In genomic region chr3:42535981-42536784, GRCh38 we compare ENCODE assay signal across 8 cellular contexts. TPM values are rescaled to one million over a fixed set of nuclear protein-coding genes. Genes with fewer than 3 reads are reported as not detected.
DNase-seq lines count a peak whose midpoint lies in the region; ATAC-seq and TF ChIP-seq lines count a peak whose summit lies in the region.

No MANE protein-coding gene starts in this region.

- H3K4me3 ChIP-seq in CD4-positive, CD25-positive, alpha-beta regulatory T cell (ENCODE audit: low read depth, low read length) = no peak overlapping the region
- H3K4me3 ChIP-seq in HAP-1 (no peak overlapping the region), osteoblast (ENCODE audit: insufficient read depth, low read length) (no peak overlapping the region)

- H3K27ac Mint-ChIP-seq in CD4-positive, CD25-positive, alpha-beta regulatory T cell = peak overlapping the region in 2 of 3 donors; percentile 42 to 60
- no peak overlapping the region for H3K27ac Mint-ChIP-seq in endothelial cell (ENCODE audit: unreplicated experiment)

- H3K36me3 Mint-ChIP-seq in CD4-positive, CD25-positive, alpha-beta regulatory T cell = peaks cover 18% of the 10 kb centered on the region
- H3K36me3 Mint-ChIP-seq in endothelial cell (ENCODE audit: low read depth, unreplicated experiment) = no peaks in the 10 kb centered on the region

- no peaks in the 10 kb centered on the region for H3K27me3 ChIP-seq in CD4-positive, CD25-positive, alpha-beta regulatory T cell (ENCODE audit: control insufficient read depth, insufficient read depth, low read length)
- H3K27me3 ChIP-seq in HAP-1 (ENCODE audit: low read depth) (no peaks in the 10 kb centered on the region), osteoblast (ENCODE audit: insufficient read depth, low read length) (no peaks in the 10 kb centered on the region)

- H3K27me3 Mint-ChIP-seq in CD4-positive, CD25-positive, alpha-beta regulatory T cell = peaks cover 4% of the 10 kb centered on the region
- peaks cover 6% of the 10 kb centered on the region for H3K27me3 Mint-ChIP-seq in endothelial cell (ENCODE audit: unreplicated experiment)

- in situ Hi-C loops in HAP-1 (cut with MboI; ENCODE audit: low sequenced_read_pairs) = loop anchor here (5.0 kb wide), 1 partner anchor 289 kb away; no protein-coding TSS in a partner anchor

- TF ChIP-seq CTCF in endothelial cell (IDR thresholded peaks at IDR 0.05; ENCODE audit: unreplicated experiment) (peak; percentile 62), osteoblast (IDR thresholded peaks at IDR 0.05; ENCODE audit: extremely low read depth, low read depth, low read length) (peak; percentile 59)

- peaks cover 0 to 42% (median 10%) of the 10 kb centered on the region in 4 donors for H3K4me1 Mint-ChIP-seq in CD4-positive, CD25-positive, alpha-beta regulatory T cell
- peaks cover 15% of the 10 kb centered on the region for H3K4me1 Mint-ChIP-seq in endothelial cell (ENCODE audit: unreplicated experiment)

- H2AFZ ChIP-seq in osteoblast (ENCODE audit: low read length) = no peak overlapping the region

- peak in 2 of 3 donors; percentile 29 to 76 for DNase-seq in CD4-positive, CD25-positive, alpha-beta regulatory T cell
- DNase-seq in HAP-1 (ENCODE audit: low spot score in 2 of 2) (peak; percentile 29 to 63), T-helper 1 cell (peak in 3 of 5 donors; percentile 21 to 34 (median 28)), endothelial cell (ENCODE audit: low spot score) (peak; percentile 47), osteoblast (ENCODE audit: insufficient read length, low spot score, missing footprints) (no peak), NCI-H2227 treated with DMSO at 0.1 percent for 48 hours (lab: John Stamatoyannopoulos, UW) (no peak), NCI-H2081 treated with DMSO at 0.1 percent for 48 hours (lab: John Stamatoyannopoulos, UW) (no peak)

- H3K4me1 ChIP-seq in CD4-positive, CD25-positive, alpha-beta regulatory T cell (ENCODE audit: control insufficient read depth, insufficient read depth, low read length, poor library complexity, severe bottlenecking) = peaks cover 13% of the 10 kb centered on the region
- H3K4me1 ChIP-seq in HAP-1 = no peaks in the 10 kb centered on the region
- no peaks in the 10 kb centered on the region for H3K4me1 ChIP-seq in osteoblast (ENCODE audit: insufficient read depth, low read length)

- H3K79me2 ChIP-seq in osteoblast (ENCODE audit: insufficient read depth, low read length) = no peaks in the 10 kb centered on the region

- H3K9me3 ChIP-seq in CD4-positive, CD25-positive, alpha-beta regulatory T cell (ENCODE audit: control insufficient read depth in 2 of 2, low read length in 2 of 2) = no peaks in the 10 kb centered on the region
- no peaks in the 10 kb centered on the region for H3K9me3 ChIP-seq in HAP-1
- H3K9me3 ChIP-seq in osteoblast (ENCODE audit: low read depth, low read length) = no peaks in the 10 kb centered on the region

- no peak overlapping the region for H3K4me2 ChIP-seq in osteoblast (ENCODE audit: insufficient read depth, low read length)

- no peak overlapping the region for H3K27ac ChIP-seq in CD4-positive, CD25-positive, alpha-beta regulatory T cell (ENCODE audit: insufficient read depth, low read length, poor library complexity, severe bottlenecking)
- no peak overlapping the region for H3K27ac ChIP-seq in osteoblast (ENCODE audit: low read depth, low read length)

- no peak overlapping the region for H3K4me3 Mint-ChIP-seq in CD4-positive, CD25-positive, alpha-beta regulatory T cell
- H3K4me3 Mint-ChIP-seq in endothelial cell (ENCODE audit: unreplicated experiment) = no peak overlapping the region

- peaks cover 2% of the 10 kb centered on the region for H3K36me3 ChIP-seq in CD4-positive, CD25-positive, alpha-beta regulatory T cell (ENCODE audit: control insufficient read depth, insufficient read depth, low read length)
- H3K36me3 ChIP-seq in HAP-1 (replicated peaks) (no peaks in the 10 kb centered on the region), osteoblast (ENCODE audit: insufficient read depth, low read length) (no peaks in the 10 kb centered on the region)

- H3K9me3 Mint-ChIP-seq in CD4-positive, CD25-positive, alpha-beta regulatory T cell = no peaks in the 10 kb centered on the region
- no peaks in the 10 kb centered on the region for H3K9me3 Mint-ChIP-seq in endothelial cell (ENCODE audit: unreplicated experiment)

- H4K20me1 ChIP-seq in osteoblast (ENCODE audit: insufficient read depth, low read length) = peaks cover 3% of the 10 kb centered on the region

- ATAC-seq in CD4-positive, CD25-positive, alpha-beta regulatory T cell (ENCODE audit: low read depth in 2 of 2) = peak in 1 of 2 donors; percentile 53
- ATAC-seq in GM21737 (IDR thresholded peaks at IDR 0.05; ENCODE audit: unreplicated experiment) = no peak

RNA-seq across cellular contexts. Expression of gene VIPR1, which starts 33.7 kb away (rescaled TPM):
- 31.2 TPM for total RNA-seq in CD4-positive, CD25-positive, alpha-beta regulatory T cell
- 10 to 100 TPM in 1 of 4 donors, 1 to 10 TPM in 3; 5.0 to 10.7 (median 8.1) TPM for polyA plus RNA-seq in CD4-positive, CD25-positive, alpha-beta regulatory T cell
- total RNA-seq in endothelial cell (ENCODE audit: unreplicated experiment) (5.4 TPM), osteoblast (not detected in 2 replicates)

RNA-seq across cellular contexts. Expression of gene SEC22C, which starts 45.6 kb away (rescaled TPM):
- 72.0 TPM for total RNA-seq in CD4-positive, CD25-positive, alpha-beta regulatory T cell
- 10 to 100 TPM; 40.9 to 53.9 (median 51.4) TPM for polyA plus RNA-seq in CD4-positive, CD25-positive, alpha-beta regulatory T cell
- total RNA-seq in endothelial cell (ENCODE audit: unreplicated experiment) = 49.6 TPM
- total RNA-seq in osteoblast = 60.1 and 62.2 TPM in 2 replicates

RNA-seq across cellular contexts. Expression of gene SS18L2, which starts 54.5 kb away (rescaled TPM):
- 52.7 TPM for total RNA-seq in CD4-positive, CD25-positive, alpha-beta regulatory T cell
- 100 to 1,000 TPM; 129 to 153 (median 142) TPM for polyA plus RNA-seq in CD4-positive, CD25-positive, alpha-beta regulatory T cell
- total RNA-seq in endothelial cell (ENCODE audit: unreplicated experiment) (75.1 TPM), osteoblast (11.6 and 12.7 TPM in 2 replicates)

Comparison
In these comparisons a context has a peak if more than half of its experiments do, and no peak if none do; other contexts are left out.
1. DNase-seq: peak in CD4-positive, CD25-positive, alpha-beta regulatory T cell (2 of 3), HAP-1 (2 of 2), T-helper 1 cell (3 of 5) and endothelial cell (single experiment); none in osteoblast (single experiment), NCI-H2227 treated with DMSO at 0.1 percent for 48 hours (single experiment) and NCI-H2081 treated with DMSO at 0.1 percent for 48 hours (single experiment).